ENCODE assay signal across 19 cellular contexts in the genomic region with DNA sequence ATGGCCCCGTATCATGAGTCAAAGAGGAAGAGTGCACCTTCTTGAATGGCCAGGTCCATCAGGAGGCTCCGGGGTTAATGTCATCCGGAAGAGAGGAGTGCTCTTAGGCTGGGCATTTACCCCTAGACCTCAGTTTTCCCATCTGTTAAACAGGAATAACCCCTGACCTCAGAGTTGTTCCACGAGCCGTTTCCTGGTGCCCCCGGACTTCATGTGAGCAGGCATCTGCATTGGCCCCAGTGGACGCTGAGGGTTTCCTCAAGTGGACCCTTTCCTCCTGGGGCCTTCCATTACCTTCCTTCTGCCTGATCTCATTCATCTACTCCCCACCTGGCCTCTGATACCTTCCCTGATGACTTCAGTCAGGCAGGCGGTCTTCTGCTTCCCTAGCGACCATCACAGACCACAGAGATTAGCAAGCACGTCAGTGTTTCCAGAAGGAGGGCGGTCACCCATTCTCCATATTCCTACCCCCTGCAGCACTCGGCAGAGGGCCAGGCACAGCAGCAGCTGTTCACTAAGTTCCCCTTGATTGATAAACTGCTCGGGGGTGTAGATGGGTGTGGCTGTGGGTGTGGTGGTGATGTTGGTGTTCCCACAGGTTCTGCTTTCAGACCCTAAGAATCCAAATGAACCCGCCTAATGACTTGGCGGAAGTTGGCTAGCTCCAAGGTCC.
A peak's percentile ranks its signal among the peaks of the same experiment; 100 is the strongest.
DNase-seq lines count a peak whose midpoint lies in the region; ATAC-seq and TF ChIP-seq lines count a peak whose summit lies in the region.
"Had no signal": no experiment of that assay in that cellular context is flagged by ENCODE, and none has a peak within 500 bp of the region (broad histone marks: within the 10 kb centered on the region; RNA-seq: fewer than 3 reads in every experiment).

No MANE protein-coding gene starts in this region.

- no peak overlapping the region for H4K8ac ChIP-seq in trophoblast cell (ENCODE audit: low read depth, low read length)

- H4K91ac ChIP-seq in trophoblast cell (ENCODE audit: low read depth, low read length) = no peak overlapping the region

- no peak overlapping the region for H3K18ac ChIP-seq in trophoblast cell (ENCODE audit: low read length)

- no peak for TF ChIP-seq CTCF in gastroesophageal sphincter (IDR thresholded peaks at IDR 0.05)

- H3K9ac ChIP-seq in trophoblast cell (ENCODE audit: low read length) = no peak overlapping the region

- CTCF ChIA-PET in activated CD4-positive, alpha-beta T cell treated with anti-CD3 and anti-CD28 coated beads, Interleukin-2, amount 10 ng/mL, durations not matched to agents 7 days and 5 days (lab: Charles Lee) = no interaction called here

- no peaks in the 10 kb centered on the region for H3K36me3 ChIP-seq in KOPT-K1 (ENCODE audit: insufficient read depth, low read length)
- H3K36me3 ChIP-seq in trophoblast cell (ENCODE audit: control insufficient read depth in 1 of 2, insufficient read depth in 2 of 2, low read length in 2 of 2) = no peaks in the 10 kb centered on the region
- no peaks in the 10 kb centered on the region for H3K36me3 ChIP-seq in gastroesophageal sphincter
- H3K36me3 ChIP-seq: adrenal gland, transverse colon had no signal

- H3K4ac ChIP-seq in trophoblast cell (ENCODE audit: low read depth, low read length) = no peak overlapping the region

- no peak overlapping the region for H3K14ac ChIP-seq in trophoblast cell (ENCODE audit: low read length)

- no peak overlapping the region for H3K4me2 ChIP-seq in trophoblast cell (ENCODE audit: low read length)

- H2BK120ac ChIP-seq in trophoblast cell (ENCODE audit: insufficient read depth, low read length, poor library complexity) = no peak overlapping the region

- no peak for ATAC-seq in activated T-helper 17 cell treated with anti-CD3 and anti-CD28 coated beads, Interleukin-2, amount 50 U/mL, for 72 hours (replicated peaks)
- no peak for ATAC-seq in gastroesophageal sphincter
- ATAC-seq in HG03159 (IDR thresholded peaks at IDR 0.05; ENCODE audit: unreplicated experiment) = no peak
- ATAC-seq: activated CD4-positive, CD25-positive, alpha-beta regulatory T cell treated with anti-CD3 and anti-CD28 coated beads, Interleukin-2, amount 50 U/mL, for 24 hours; mucosa of descending colon; stimulated activated naive B cell treated with anti-CD40 and anti-IgM and Interleukin-4, amounts not matched to agents 10 μg/mL and 1 μg/mL and 100 μg/mL, for 72 hours had no signal

- H3K27ac Mint-ChIP-seq in activated CD4-positive, alpha-beta T cell treated with anti-CD3 and anti-CD28 coated beads, Interleukin-2, amount 10 ng/mL, durations not matched to agents 7 days and 5 days = peak overlapping the region; percentile 57
- H3K27ac Mint-ChIP-seq in activated T-helper 17 cell treated with anti-CD3 and anti-CD28 coated beads, Interleukin-2, amount 50 U/mL, for 72 hours = no peak overlapping the region
- H3K27ac Mint-ChIP-seq: T-helper 1 cell treated with Interleukin-12 subunit alpha and Interleukin-12 subunit beta and Interleukin-4 antibody, amounts not matched to agents 30 μg/mL and 1 μg/mL, for 36 hours had no signal

- H3K36me3 Mint-ChIP-seq in activated CD4-positive, alpha-beta T cell treated with anti-CD3 and anti-CD28 coated beads, Interleukin-2, amount 10 ng/mL, durations not matched to agents 7 days and 5 days (ENCODE audit: low read depth) = peaks cover 9% of the 10 kb centered on the region
- no peaks in the 10 kb centered on the region for H3K36me3 Mint-ChIP-seq in activated T-helper 17 cell treated with anti-CD3 and anti-CD28 coated beads, Interleukin-2, amount 50 U/mL, for 72 hours (ENCODE audit: low read depth)

- no peak for TF ChIP-seq POLR2A in gastroesophageal sphincter (IDR thresholded peaks at IDR 0.05)

- WGBS in trophoblast cell (ENCODE audit: extremely low coverage, insufficient coverage, insufficient read length) = no CpG with 5 or more reads among the region's 15 CpGs
- WGBS in gastroesophageal sphincter (ENCODE audit: low coverage in 1 of 2), 2 donors = 85 to 96% methylated on average over 6 to 7 of the region's 15 CpGs

- no peak for TF ChIP-seq EP300 in gastroesophageal sphincter (IDR thresholded peaks at IDR 0.05)

- H3K4me1 ChIP-seq in trophoblast cell (ENCODE audit: control insufficient read depth in 1 of 2, insufficient read depth in 2 of 2, low read length in 2 of 2) = no peaks in the 10 kb centered on the region
- H3K4me1 ChIP-seq in gastroesophageal sphincter = peaks cover 0 to 45% (median 11%) of the 10 kb centered on the region in 3 donors

- no peak overlapping the region for H2BK12ac ChIP-seq in trophoblast cell (ENCODE audit: low read length)

- H3K4me3 Mint-ChIP-seq in activated CD4-positive, alpha-beta T cell treated with anti-CD3 and anti-CD28 coated beads, Interleukin-2, amount 10 ng/mL, durations not matched to agents 7 days and 5 days = no peak overlapping the region
- peak overlapping the region; percentile 70 for H3K4me3 Mint-ChIP-seq in activated T-helper 17 cell treated with anti-CD3 and anti-CD28 coated beads, Interleukin-2, amount 50 U/mL, for 72 hours
- H3K4me3 Mint-ChIP-seq: central memory CD8-positive, alpha-beta T cell; stimulated activated naive B cell treated with anti-CD40 and anti-IgM and Interleukin-4, amounts not matched to agents 10 μg/mL and 1 μg/mL and 100 μg/mL, for 72 hours; T-helper 1 cell treated with Interleukin-12 subunit alpha and Interleukin-12 subunit beta and Interleukin-4 antibody, amounts not matched to agents 30 μg/mL and 1 μg/mL, for 36 hours had no signal

- H3K9me3 ChIP-seq in KOPT-K1 (ENCODE audit: insufficient read depth, low read length, poor library complexity, severe bottlenecking) = no peaks in the 10 kb centered on the region
- peaks cover 3% of the 10 kb centered on the region for H3K9me3 ChIP-seq in trophoblast cell (ENCODE audit: insufficient read depth, low read depth, low read length)
- H3K9me3 ChIP-seq in gastroesophageal sphincter = no peaks in the 10 kb centered on the region
- H3K9me3 ChIP-seq: adrenal gland, mucosa of descending colon, transverse colon had no signal

- no peak overlapping the region for H3K23ac ChIP-seq in trophoblast cell (ENCODE audit: low read length)

- H3K4me3 ChIP-seq in trophoblast cell (ENCODE audit: low read depth, low read length) (peak overlapping the region; percentile 13), gastroesophageal sphincter (no peak overlapping the region)
- H3K4me3 ChIP-seq: adrenal gland, mucosa of descending colon, transverse colon had no signal

- no peak overlapping the region for H4K12ac ChIP-seq in trophoblast cell (ENCODE audit: low read depth, low read length)

- no peaks in the 10 kb centered on the region for H3K79me1 ChIP-seq in trophoblast cell (ENCODE audit: low read length)

- no peak overlapping the region for H2AFZ ChIP-seq in trophoblast cell (ENCODE audit: insufficient read depth, low read length, poor library complexity)

- H3K27me3 ChIP-seq in trophoblast cell (ENCODE audit: insufficient read depth, low read length) = no peaks in the 10 kb centered on the region
- H3K27me3 ChIP-seq in gastroesophageal sphincter = no peaks in the 10 kb centered on the region
- H3K27me3 ChIP-seq: adrenal gland, transverse colon had no signal

- no peak for DNase-seq in activated CD4-positive, alpha-beta T cell treated with anti-CD3 and anti-CD28 coated beads, Interleukin-2, amount 10 ng/mL, durations not matched to agents 7 days and 5 days
- DNase-seq in activated CD4-positive, alpha-beta T cell treated with anti-CD3 and anti-CD28 coated beads, Interleukin-2, amount 50 U/mL, for 4 hours = no peak
- DNase-seq in trophoblast cell (no peak), COLO668 (lab: John Stamatoyannopoulos, UW; ENCODE audit: unreplicated experiment) (no peak)
- DNase-seq: MM.1S; mucosa of descending colon; NCI-H2029; NCI-H774; stimulated activated naive B cell treated with anti-CD40 and anti-IgM and Interleukin-4, amounts not matched to agents 10 μg/mL and 1 μg/mL and 100 μg/mL, for 72 hours; transverse colon had no signal

- H3K27me3 Mint-ChIP-seq in activated CD4-positive, alpha-beta T cell treated with anti-CD3 and anti-CD28 coated beads, Interleukin-2, amount 10 ng/mL, durations not matched to agents 7 days and 5 days = peaks cover 7% of the 10 kb centered on the region
- H3K27me3 Mint-ChIP-seq in activated T-helper 17 cell treated with anti-CD3 and anti-CD28 coated beads, Interleukin-2, amount 50 U/mL, for 72 hours = no peaks in the 10 kb centered on the region

- H2AK5ac ChIP-seq in trophoblast cell (ENCODE audit: low read length) = no peak overlapping the region

- H3K9me3 Mint-ChIP-seq in activated CD4-positive, alpha-beta T cell treated with anti-CD3 and anti-CD28 coated beads, Interleukin-2, amount 10 ng/mL, durations not matched to agents 7 days and 5 days = no peaks in the 10 kb centered on the region
- H3K9me3 Mint-ChIP-seq in activated T-helper 17 cell treated with anti-CD3 and anti-CD28 coated beads, Interleukin-2, amount 50 U/mL, for 72 hours = no peaks in the 10 kb centered on the region
- H3K9me3 Mint-ChIP-seq: central memory CD8-positive, alpha-beta T cell; T-helper 1 cell treated with Interleukin-12 subunit alpha and Interleukin-12 subunit beta and Interleukin-4 antibody, amounts not matched to agents 30 μg/mL and 1 μg/mL, for 36 hours had no signal

- H3K4me1 Mint-ChIP-seq in activated CD4-positive, alpha-beta T cell treated with anti-CD3 and anti-CD28 coated beads, Interleukin-2, amount 10 ng/mL, durations not matched to agents 7 days and 5 days = peaks cover 30% of the 10 kb centered on the region
- H3K4me1 Mint-ChIP-seq in activated T-helper 17 cell treated with anti-CD3 and anti-CD28 coated beads, Interleukin-2, amount 50 U/mL, for 72 hours = peaks cover 15% of the 10 kb centered on the region

- H2BK5ac ChIP-seq in trophoblast cell (ENCODE audit: low read depth, low read length, poor library complexity) = no peak overlapping the region

- H3K27ac ChIP-seq in KOPT-K1 (ENCODE audit: low read depth, low read length, poor library complexity, severe bottlenecking) (peak overlapping the region; percentile 87), trophoblast cell (ENCODE audit: low read depth, low read length) (no peak overlapping the region), gastroesophageal sphincter (peak overlapping the region in 1 of 4 donors; percentile 33)
- H3K27ac ChIP-seq: adrenal gland, C4-2B had no signal

- no peaks in the 10 kb centered on the region for H3K79me2 ChIP-seq in trophoblast cell (ENCODE audit: control insufficient read depth, insufficient read depth, low read length, poor library complexity)

- POLR2A ChIA-PET in activated CD4-positive, alpha-beta T cell treated with anti-CD3 and anti-CD28 coated beads, Interleukin-2, amount 10 ng/mL, durations not matched to agents 7 days and 5 days (lab: Charles Lee) = no interaction called here
